Comparison of ENCODE assay signal across 27 cellular contexts in genomic region chr3:182214406-182214805, GRCh38.
"Had no signal": no experiment of that assay in that cellular context is flagged by ENCODE, and none has a peak within 500 bp of the region (broad histone marks: within the 10 kb centered on the region; RNA-seq: fewer than 3 reads in every experiment).

No MANE protein-coding gene starts in this region.

- H3K27ac Mint-ChIP-seq: activated B cell treated with CpG ODN at 0.5 μM for 24 hours; activated CD8-positive, alpha-beta T cell treated with anti-CD3 and anti-CD28 coated beads for 36 hours; activated naive CD4-positive, alpha-beta T cell treated with anti-CD3 and anti-CD28 coated beads, Interleukin-2, amount 50 U/mL, for 24 hours; activated naive CD8-positive, alpha-beta T cell treated with anti-CD3 and anti-CD28 coated beads, Interleukin-2, amount 50 U/mL, for 24 hours; activated T-helper 2 cell treated with anti-CD3 and anti-CD28 coated beads, Interferon-gamma antibody, Interleukin-2, Interleukin-4, amounts not matched to agents 10 μg/mL and 5 μg/mL and 100 μg/mL, durations not matched to agents 14 hours and 24 hours and 36 hours; nephron; T-cell had no signal

- H3K4me3 Mint-ChIP-seq: activated B cell treated with CpG ODN at 0.5 μM for 24 hours; activated CD8-positive, alpha-beta T cell treated with anti-CD3 and anti-CD28 coated beads for 36 hours; activated naive CD4-positive, alpha-beta T cell treated with anti-CD3 and anti-CD28 coated beads, Interleukin-2, amount 50 U/mL, for 24 hours; activated naive CD8-positive, alpha-beta T cell treated with anti-CD3 and anti-CD28 coated beads, Interleukin-2, amount 50 U/mL, for 24 hours; nephron; T-cell had no signal

- H3K4me3 ChIP-seq: colonic mucosa, dorsolateral prefrontal cortex, heart left ventricle, left lung, mucosa of descending colon, right lobe of liver, skin epidermis, thoracic aorta had no signal

- H3K4me1 ChIP-seq: colonic mucosa, left lung, right lobe of liver had no signal

- H3K27me3 Mint-ChIP-seq: activated B cell treated with CpG ODN at 0.5 μM for 24 hours; activated CD8-positive, alpha-beta T cell treated with anti-CD3 and anti-CD28 coated beads for 36 hours; activated naive CD4-positive, alpha-beta T cell treated with anti-CD3 and anti-CD28 coated beads, Interleukin-2, amount 50 U/mL, for 24 hours; activated naive CD8-positive, alpha-beta T cell treated with anti-CD3 and anti-CD28 coated beads, Interleukin-2, amount 50 U/mL, for 24 hours had no signal

- H3K4me1 Mint-ChIP-seq: activated B cell treated with CpG ODN at 0.5 μM for 24 hours; activated naive CD4-positive, alpha-beta T cell treated with anti-CD3 and anti-CD28 coated beads, Interleukin-2, amount 50 U/mL, for 24 hours; activated naive CD8-positive, alpha-beta T cell treated with anti-CD3 and anti-CD28 coated beads, Interleukin-2, amount 50 U/mL, for 24 hours; nephron; T-cell had no signal

- H3K9me3 ChIP-seq: colonic mucosa, heart left ventricle, left lung, mucosa of descending colon, thoracic aorta had no signal

- H3K36me3 ChIP-seq: colonic mucosa, heart left ventricle, left lung, right lobe of liver, thoracic aorta had no signal

- H3K9me3 Mint-ChIP-seq: activated B cell treated with CpG ODN at 0.5 μM for 24 hours; activated CD8-positive, alpha-beta T cell treated with anti-CD3 and anti-CD28 coated beads for 36 hours; activated naive CD8-positive, alpha-beta T cell treated with anti-CD3 and anti-CD28 coated beads, Interleukin-2, amount 50 U/mL, for 24 hours; activated T-helper 2 cell treated with anti-CD3 and anti-CD28 coated beads, Interferon-gamma antibody, Interleukin-2, Interleukin-4, amounts not matched to agents 10 μg/mL and 5 μg/mL and 100 μg/mL, durations not matched to agents 14 hours and 24 hours and 36 hours; nephron; T-cell had no signal

- H3K27ac ChIP-seq: colonic mucosa, dorsolateral prefrontal cortex, heart left ventricle, left lung, right lobe of liver, skin epidermis, thoracic aorta had no signal

- FAIRE-seq: urothelium cell line had no signal

- ATAC-seq: activated CD8-positive, alpha-beta T cell treated with anti-CD3 and anti-CD28 coated beads for 36 hours; activated naive CD8-positive, alpha-beta T cell treated with anti-CD3 and anti-CD28 coated beads, Interleukin-2, amount 50 U/mL, for 24 hours; heart left ventricle; left lung; mucosa of descending colon; right lobe of liver; stimulated activated naive CD8-positive, alpha-beta T cell treated with anti-CD3 and anti-CD28 coated beads, Interleukin-15, Interleukin-2, amounts not matched to agents 100 U/mL and 50 U/mL, for 24 hours; T-cell had no signal

- H3K27me3 ChIP-seq: colonic mucosa, dorsolateral prefrontal cortex, heart left ventricle, left lung, right lobe of liver had no signal

- H3K36me3 Mint-ChIP-seq: activated naive CD4-positive, alpha-beta T cell treated with anti-CD3 and anti-CD28 coated beads, Interleukin-2, amount 50 U/mL, for 24 hours; T-cell had no signal

- DNase-seq: activated B cell treated with CpG ODN at 0.5 μM for 24 hours; activated CD4-positive, alpha-beta T cell treated with anti-CD3 and anti-CD28 coated beads, Interleukin-2, amount 50 U/mL, for 1 hour; activated CD8-positive, alpha-beta T cell treated with anti-CD3 and anti-CD28 coated beads for 36 hours; activated naive CD8-positive, alpha-beta T cell treated with anti-CD3 and anti-CD28 coated beads, Interleukin-2, amount 50 U/mL, for 24 hours; activated T-cell treated with anti-CD3 and anti-CD28 coated beads, Interleukin-2, amount 50 U/mL, for 48 hours; amygdala; cerebellar nuclear complex; colonic mucosa; dorsolateral prefrontal cortex; effector memory CD4-positive, alpha-beta T cell; kidney glomerular epithelial cell; left lung; mucosa of descending colon; posterior cingulate gyrus; right lobe of liver; stimulated activated CD4-positive, alpha-beta T cell treated with anti-CD3 and anti-CD28 coated beads, Interleukin-12 subunit alpha, Interleukin-12 subunit beta, amount 100 ng/mL, for 4 hours; stimulated activated CD4-positive, alpha-beta T cell treated with anti-CD3 and anti-CD28 coated beads, Interleukin-4, amount 100 ng/mL, for 1 hour; stimulated activated naive CD8-positive, alpha-beta T cell treated with anti-CD3 and anti-CD28 coated beads, Interleukin-15, Interleukin-2, amounts not matched to agents 100 U/mL and 50 U/mL, for 24 hours; T-cell; trophoblast cell had no signal
